Comparison of ENCODE assay signal across 8 cellular contexts in the genomic region with DNA sequence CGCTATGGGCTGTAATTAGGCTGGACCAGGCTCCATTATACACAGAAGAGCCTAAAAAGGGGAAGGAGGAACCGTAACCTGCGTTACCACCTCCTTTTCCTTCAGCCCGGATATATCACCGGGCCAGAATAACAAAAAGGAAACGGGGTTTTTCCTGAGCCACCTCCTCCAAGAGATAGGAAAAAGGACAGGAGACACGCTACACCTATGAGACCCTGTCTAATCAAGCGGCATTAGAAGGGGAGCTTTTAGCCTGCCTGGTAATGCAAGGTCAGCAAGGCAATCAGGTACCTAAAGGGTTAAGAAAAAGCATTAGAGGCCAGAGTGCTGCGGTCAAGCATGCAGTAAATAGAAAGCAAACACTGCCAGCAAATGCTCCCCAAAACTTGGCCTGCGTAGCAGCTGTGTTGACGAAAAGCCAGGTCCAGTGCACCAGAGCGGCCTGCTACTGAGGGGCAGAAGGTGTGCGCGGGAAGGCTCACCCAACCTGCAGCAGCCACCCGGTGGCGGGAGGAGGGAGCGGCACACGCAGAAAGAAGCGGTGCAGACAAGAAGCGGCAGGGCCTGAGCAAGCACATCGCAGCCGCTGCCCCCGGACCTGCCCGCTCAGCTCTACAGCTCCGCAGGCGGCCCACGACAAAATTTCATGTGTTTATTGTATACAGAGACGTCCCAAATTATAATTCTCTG.
A peak's percentile ranks its signal among the peaks of the same experiment; 100 is the strongest.
DNase-seq lines count a peak whose midpoint lies in the region; ATAC-seq, FAIRE-seq and TF ChIP-seq lines count a peak whose summit lies in the region.

No MANE protein-coding gene starts in this region.

- H3K36me3 ChIP-seq in heart left ventricle (peaks cover 0 to 2% (median 0%) of the 10 kb centered on the region in 9 donors), rectal smooth muscle tissue (ENCODE audit: control insufficient read depth, insufficient read depth, low read length) (no peaks in the 10 kb centered on the region)
- no peaks in the 10 kb centered on the region for H3K36me3 ChIP-seq in effector memory CD4-positive, alpha-beta T cell (ENCODE audit: control insufficient read depth, insufficient read depth, low read length)

- DNase-seq in GM12891 (ENCODE audit: insufficient read length, low spot score) (peak; percentile 3), heart left ventricle (peak; percentile 18 to 72 (median 44))
- no peak for DNase-seq in effector memory CD4-positive, alpha-beta T cell

- H3K27me3 ChIP-seq in heart left ventricle: no peaks in the 10 kb centered on the region
- H3K27me3 ChIP-seq in rectal smooth muscle tissue (ENCODE audit: control insufficient read depth, insufficient read depth, low read length): no peaks in the 10 kb centered on the region
- no peaks in the 10 kb centered on the region for H3K27me3 ChIP-seq in effector memory CD4-positive, alpha-beta T cell (replicated peaks; ENCODE audit: control insufficient read depth, insufficient read depth, low read length, poor library complexity, severe bottlenecking)

- intact Hi-C loops in heart left ventricle (cut with DNase I): loop anchor here in 2 of 10 donors (5.0 to 10.0 kb wide), 2 partner anchors 72 to 85 kb away; no protein-coding TSS in a partner anchor

- no peak for TF ChIP-seq POLR2A in GM12891 (IDR thresholded peaks at IDR 0.05; ENCODE audit: low read depth, low read length)
- no peak for TF ChIP-seq POLR2A in heart left ventricle (IDR thresholded peaks at IDR 0.05)

- no peaks in the 10 kb centered on the region for H3K9me3 ChIP-seq in heart left ventricle
- no peaks in the 10 kb centered on the region for H3K9me3 ChIP-seq in effector memory CD4-positive, alpha-beta T cell (ENCODE audit: control insufficient read depth, low read length)

- no peak for FAIRE-seq in GM12891 (lab: Jason Lieb, UNC)

- no peak overlapping the region for H3K9ac ChIP-seq in rectal smooth muscle tissue (ENCODE audit: low read length)

- H3K27ac ChIP-seq in VCaP (peak overlapping the region; percentile 77; the same call in 1 of the 2 replicates), heart left ventricle (no peak overlapping the region), rectal smooth muscle tissue (ENCODE audit: low read depth, low read length) (no peak overlapping the region)
- no peak overlapping the region for H3K27ac ChIP-seq in effector memory CD4-positive, alpha-beta T cell (ENCODE audit: insufficient read depth, low read length, poor library complexity, severe bottlenecking)

- H3K4me3 ChIP-seq in heart left ventricle: peak overlapping the region in 8 of 12 donors; percentile 20 to 49 (median 36)
- H3K4me3 ChIP-seq in rectal smooth muscle tissue (ENCODE audit: low read length): peak overlapping the region; percentile 48
- no peak overlapping the region for H3K4me3 ChIP-seq in effector memory CD4-positive, alpha-beta T cell (ENCODE audit: insufficient read depth, low read depth, low read length, poor library complexity, severe bottlenecking)

- peak; percentile 37 for TF ChIP-seq CTCF in VCaP (conservative IDR thresholded peaks at IDR 0.05)
- TF ChIP-seq CTCF in heart left ventricle (IDR thresholded peaks at IDR 0.05): peak in 10 of 12 donors; percentile 30 to 50 (median 38)

- 25 to 39% (median 28%) methylated on average over 28 of the region's 28 CpGs for WGBS in heart left ventricle, 4 donors

- ATAC-seq in heart left ventricle (peak; percentile 58 to 88 (median 79)), HG02678 (IDR thresholded peaks at IDR 0.05; ENCODE audit: unreplicated experiment) (no peak), HG03280 (IDR thresholded peaks at IDR 0.05; ENCODE audit: unreplicated experiment) (no peak), HG03159 (IDR thresholded peaks at IDR 0.05; ENCODE audit: unreplicated experiment) (no peak)

- peaks cover 0 to 30% (median 11%) of the 10 kb centered on the region in 12 donors for H3K4me1 ChIP-seq in heart left ventricle
- peaks cover 2% of the 10 kb centered on the region for H3K4me1 ChIP-seq in rectal smooth muscle tissue (ENCODE audit: control insufficient read depth, insufficient read depth, low read length)
- H3K4me1 ChIP-seq in effector memory CD4-positive, alpha-beta T cell (ENCODE audit: control insufficient read depth, insufficient read depth, low read length, poor library complexity, severe bottlenecking): no peaks in the 10 kb centered on the region

TF ChIP-seq in GM12891, 5 proteins besides CTCF, POLR2A, EP300 and RAD21:
- TF ChIP-seq SPI1 (IDR thresholded peaks at IDR 0.05; ENCODE audit: low read depth, low read length) (no peak), POLR2AphosphoS5 (IDR thresholded peaks at IDR 0.05; ENCODE audit: low read depth, low read length) (no peak), TAF1 (IDR thresholded peaks at IDR 0.05; ENCODE audit: low read depth, low read length) (no peak), POU2F2 (IDR thresholded peaks at IDR 0.05; ENCODE audit: low read depth, low read length) (no peak), PAX5 (IDR thresholded peaks at IDR 0.05; ENCODE audit: insufficient read depth, low read length, severe bottlenecking) (no peak)

Comparison
In these comparisons a context has a peak if more than half of its experiments do, and no peak if none do; other contexts are left out.
1. DNase-seq: peak in GM12891 (single experiment) and heart left ventricle (5 of 5); none in effector memory CD4-positive, alpha-beta T cell (0 of 3).
2. ATAC-seq: peak in heart left ventricle (4 of 4); none in HG02678 (single experiment), HG03280 (single experiment) and HG03159 (single experiment).